ENCODE assay signal across 7 cellular contexts in the genomic region with DNA sequence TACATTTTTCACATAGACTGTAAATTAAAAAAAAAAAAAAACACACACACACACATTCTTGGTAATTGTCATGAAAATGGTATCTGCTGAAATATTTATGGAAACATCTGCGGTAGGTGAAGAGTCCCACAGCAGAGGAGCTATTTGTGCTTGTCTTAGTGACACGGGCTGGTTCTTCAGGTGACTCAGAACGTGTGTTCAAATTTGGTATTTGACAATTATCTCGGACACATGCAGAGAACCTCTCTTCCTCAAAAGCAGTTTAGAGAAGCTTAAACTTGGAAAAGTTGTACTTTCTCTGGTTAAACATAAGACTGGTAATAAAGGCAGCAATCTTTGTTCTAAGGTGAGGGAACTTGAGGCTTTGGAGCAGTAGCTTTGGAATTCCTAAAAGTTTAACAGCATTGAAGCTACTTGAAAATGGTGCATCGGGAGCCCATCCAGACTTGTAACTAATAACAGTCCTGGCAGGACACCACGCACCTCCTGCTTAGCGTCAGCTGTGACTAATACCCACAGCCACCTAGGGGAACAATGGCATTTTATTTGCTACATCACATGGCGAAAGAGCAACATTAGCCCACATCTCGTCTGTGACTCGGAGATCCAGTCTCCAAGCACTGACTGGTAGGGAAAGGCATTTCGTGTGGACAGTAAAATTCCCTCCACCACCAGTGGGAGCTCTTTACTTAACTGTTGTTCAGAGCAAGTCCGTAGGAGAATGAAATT.
DNase-seq lines count a peak whose midpoint lies in the region; ATAC-seq and TF ChIP-seq lines count a peak whose summit lies in the region.

No MANE protein-coding gene starts in this region.

- peak; percentile 42 for TF ChIP-seq CTCF in GM12875 (IDR thresholded peaks at IDR 0.05; ENCODE audit: borderline replicate concordance, insufficient read depth, low read depth, low read length)
- no peak for TF ChIP-seq CTCF in CD4-positive, alpha-beta T cell (IDR thresholded peaks at IDR 0.05)

- no peak overlapping the region for H3K4me3 ChIP-seq in GM12875 (ENCODE audit: low read depth, low read length)
- peak overlapping the region; percentile 49 for H3K4me3 ChIP-seq in skeletal muscle satellite cell (ENCODE audit: low read length)

- intact Hi-C loops in CD4-positive, alpha-beta T cell (cut with DNase I, micrococcal nuclease), result no loop called here

- no peaks in the 10 kb centered on the region for H3K36me3 Mint-ChIP-seq in CD4-positive, alpha-beta T cell (ENCODE audit: low read depth)

- peak overlapping the region; percentile 73 for H3K4me2 ChIP-seq in skeletal muscle satellite cell (ENCODE audit: low read length)

- CTCF ChIA-PET in CD4-positive, alpha-beta T cell (lab: Charles Lee), result no interaction called here

- H3K36me3 ChIP-seq in skeletal muscle satellite cell (ENCODE audit: insufficient read depth, low read length), result no peaks in the 10 kb centered on the region

- H3K9me3 Mint-ChIP-seq in CD4-positive, alpha-beta T cell, result no peaks in the 10 kb centered on the region

- peak; percentile 19 to 47 for DNase-seq in NCI-H1930 (lab: John Stamatoyannopoulos, UW)
- DNase-seq in astrocyte of the hippocampus (ENCODE audit: low read depth, low spot score), result peak; percentile 97
- DNase-seq in hypothalamus (lab: John Stamatoyannopoulos, UW), result peak in 46 of 51 donors; percentile 2 to 88 (median 53)
- DNase-seq in CD4-positive, alpha-beta T cell, result no peak

- H3K27ac Mint-ChIP-seq in CD4-positive, alpha-beta T cell, result no peak overlapping the region

- peak overlapping the region; percentile 52 for H3K9ac ChIP-seq in skeletal muscle satellite cell (ENCODE audit: low read depth, low read length)

- peaks cover 11% of the 10 kb centered on the region for H3K4me1 ChIP-seq in skeletal muscle satellite cell (ENCODE audit: control insufficient read depth, insufficient read depth, low read length)

- H3K9me3 ChIP-seq in skeletal muscle satellite cell (replicated peaks; ENCODE audit: low read length), result no peaks in the 10 kb centered on the region
- H3K9me3 ChIP-seq in CD4-positive, alpha-beta T cell (ENCODE audit: control insufficient read depth, low read length), result no peaks in the 10 kb centered on the region

- H3K4me1 Mint-ChIP-seq in CD4-positive, alpha-beta T cell (ENCODE audit: low read depth), result no peaks in the 10 kb centered on the region

- no peak for ATAC-seq in GM21447 (IDR thresholded peaks at IDR 0.05; ENCODE audit: unreplicated experiment)
- ATAC-seq in CD4-positive, alpha-beta T cell (ENCODE audit: poor library complexity), result no peak

- no peaks in the 10 kb centered on the region for H3K27me3 Mint-ChIP-seq in CD4-positive, alpha-beta T cell

- H3K27me3 ChIP-seq in skeletal muscle satellite cell (ENCODE audit: control insufficient read depth, insufficient read depth, low read length), result no peaks in the 10 kb centered on the region
- no peaks in the 10 kb centered on the region for H3K27me3 ChIP-seq in CD4-positive, alpha-beta T cell (ENCODE audit: control insufficient read depth, insufficient read depth, low read length)

- no peak overlapping the region for H3K4me3 Mint-ChIP-seq in CD4-positive, alpha-beta T cell

- POLR2A ChIA-PET in CD4-positive, alpha-beta T cell (lab: Charles Lee), result no interaction called here

- no peak overlapping the region for H3K27ac ChIP-seq in CD4-positive, alpha-beta T cell (ENCODE audit: low read depth, low read length)

Comparison
In these comparisons a context has a peak if more than half of its experiments do, and no peak if none do; other contexts are left out.
1. DNase-seq: peak in NCI-H1930 (2 of 2), astrocyte of the hippocampus (single experiment) and hypothalamus (46 of 51); none in CD4-positive, alpha-beta T cell (0 of 10).